In the genomic region with DNA sequence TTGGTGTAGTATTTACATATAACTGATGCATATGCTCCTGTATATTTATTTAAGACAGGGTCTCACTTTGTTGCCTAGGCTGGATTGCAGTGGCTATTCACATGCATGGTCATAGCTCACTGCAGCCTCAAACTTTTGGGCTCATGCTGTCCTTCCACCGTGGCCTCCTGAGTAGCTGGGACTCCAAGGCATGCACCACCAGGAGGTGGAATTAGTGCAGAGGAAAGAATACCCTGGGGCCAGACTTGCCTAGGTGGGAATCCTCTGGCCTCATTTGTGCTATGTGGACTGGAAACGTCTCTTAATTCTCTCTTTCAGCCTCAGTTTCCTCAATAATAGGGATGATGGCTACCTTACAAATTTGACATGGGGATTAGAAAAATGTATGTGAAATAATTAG, we compare ENCODE assay signal across 16 cellular contexts. TPM values are rescaled to one million over a fixed set of nuclear protein-coding genes. Genes with fewer than 3 reads are reported as not detected.
A peak's percentile ranks its signal among the peaks of the same experiment; 100 is the strongest.
DNase-seq lines count a peak whose midpoint lies in the region; ATAC-seq and TF ChIP-seq lines count a peak whose summit lies in the region.
"Had no signal": no experiment of that assay in that cellular context is flagged by ENCODE, and none has a peak within 500 bp of the region (broad histone marks: within the 10 kb centered on the region; RNA-seq: fewer than 3 reads in every experiment).

No MANE protein-coding gene starts in this region.

- H3K4me1 ChIP-seq in ACC112 (ENCODE audit: control insufficient read depth, insufficient read depth, low read length, unreplicated experiment) (peaks cover 17% of the 10 kb centered on the region), OCI-LY7 (ENCODE audit: insufficient read depth, low read length, poor library complexity, severe bottlenecking) (peaks cover 24% of the 10 kb centered on the region), Caco-2 (peaks cover 8% of the 10 kb centered on the region; the same call in 1 of the 2 replicates)
- peaks cover 44% of the 10 kb centered on the region for H3K4me1 ChIP-seq in CD4-positive, CD25-positive, alpha-beta regulatory T cell (ENCODE audit: control insufficient read depth, insufficient read depth, low read length, poor library complexity, severe bottlenecking)

- peaks cover 4% of the 10 kb centered on the region for H3K27me3 Mint-ChIP-seq in CD4-positive, CD25-positive, alpha-beta regulatory T cell
- H3K27me3 Mint-ChIP-seq in brain: peaks cover 14% of the 10 kb centered on the region
- no peaks in the 10 kb centered on the region for H3K27me3 Mint-ChIP-seq in Caco-2 (ENCODE audit: insufficient read depth, unreplicated experiment)

- peaks cover 0 to 1% (median 0%) of the 10 kb centered on the region in 7 donors for H3K9me3 Mint-ChIP-seq in CD4-positive, CD25-positive, alpha-beta regulatory T cell
- no peaks in the 10 kb centered on the region for H3K9me3 Mint-ChIP-seq in brain
- H3K9me3 Mint-ChIP-seq in Caco-2 (ENCODE audit: unreplicated experiment): no peaks in the 10 kb centered on the region

- TF ChIP-seq CTCF in OCI-LY7 (conservative IDR thresholded peaks at IDR 0.05; ENCODE audit: low read length) (no peak), brain (conservative IDR thresholded peaks at IDR 0.05) (no peak), Caco-2 (IDR thresholded peaks at IDR 0.05; ENCODE audit: insufficient read depth in 1 of 2, low read depth in 1 of 2, low read length in 1 of 2, severe bottlenecking in 1 of 2, unreplicated experiment in 1 of 2) (no peak)

- DNase-seq in CD4-positive, CD25-positive, alpha-beta regulatory T cell: no peak
- no peak for DNase-seq in OCI-LY7 (ENCODE audit: low spot score)
- no peak for DNase-seq in NCI-H1436 treated with DMSO at 0.1 percent for 48 hours (lab: John Stamatoyannopoulos, UW)
- no peak for DNase-seq in Caco-2
- DNase-seq: activated CD4-positive, CD25-positive, alpha-beta regulatory T cell treated with anti-CD3 and anti-CD28 coated beads, Interleukin-2, amount 50 U/mL, for 72 hours; adrenal gland; kidney glomerular epithelial cell; NCI-H1417 treated with DMSO at 0.1 percent for 48 hours; NCI-H524 treated with DMSO at 0.1 percent for 48 hours; stimulated activated CD4-positive, alpha-beta T cell treated with anti-CD3 and anti-CD28 coated beads, Interleukin-4, amount 100 ng/mL, for 4 hours; transverse colon had no signal

- BruUV-seq in OCI-LY7 (replicated peaks; lab: Mats Ljungman, UMichigan): no TSS peak
- BruUV-seq in Caco-2 (replicated peaks; lab: Mats Ljungman, UMichigan): no TSS peak

- CTCF ChIA-PET in OCI-LY7 (lab: Charles Lee; ENCODE audit: unreplicated experiment) (no interaction called here), Caco-2 (lab: Charles Lee) (no interaction called here)

- POLR2A ChIA-PET in OCI-LY7 (lab: Charles Lee): no interaction called here
- POLR2A ChIA-PET in Caco-2 (lab: Charles Lee): no interaction called here

- H3K36me3 ChIP-seq in ACC112 (ENCODE audit: insufficient read depth, low read length): no peaks in the 10 kb centered on the region
- H3K36me3 ChIP-seq in CD4-positive, CD25-positive, alpha-beta regulatory T cell (ENCODE audit: control insufficient read depth, insufficient read depth, low read length): peaks cover 2% of the 10 kb centered on the region
- peaks cover 45% of the 10 kb centered on the region for H3K36me3 ChIP-seq in OCI-LY7 (ENCODE audit: insufficient read depth, low read length)
- no peaks in the 10 kb centered on the region for H3K36me3 ChIP-seq in Caco-2 (ENCODE audit: control insufficient read depth, insufficient read depth, low read length)
- H3K36me3 ChIP-seq: adrenal gland, transverse colon had no signal

- H3K27ac ChIP-seq in ACC112 (ENCODE audit: low read depth, low read length) (no peak overlapping the region), OCI-LY7 (ENCODE audit: low read depth, low read length, poor library complexity, severe bottlenecking) (no peak overlapping the region)
- no peak overlapping the region for H3K27ac ChIP-seq in CD4-positive, CD25-positive, alpha-beta regulatory T cell (ENCODE audit: insufficient read depth, low read length, poor library complexity, severe bottlenecking)
- H3K27ac ChIP-seq: adrenal gland, coronary artery, transverse colon had no signal

- intact Hi-C loops in OCI-LY7 (cut with micrococcal nuclease; ENCODE audit: unreplicated experiment) (no loop called here), Caco-2 (cut with micrococcal nuclease; ENCODE audit: unreplicated experiment) (no loop called here)

- no peak overlapping the region for H3K27ac Mint-ChIP-seq in CD4-positive, CD25-positive, alpha-beta regulatory T cell
- no peak overlapping the region for H3K27ac Mint-ChIP-seq in brain
- H3K27ac Mint-ChIP-seq in Caco-2 (ENCODE audit: unreplicated experiment): no peak overlapping the region

- H3K79me2 ChIP-seq in ACC112 (ENCODE audit: control insufficient read depth, insufficient read depth, low read length, unreplicated experiment): peaks cover 67% of the 10 kb centered on the region
- peaks cover 70% of the 10 kb centered on the region for H3K79me2 ChIP-seq in OCI-LY7 (ENCODE audit: insufficient read depth, low read depth, low read length)

- H2AFZ ChIP-seq in ACC112 (ENCODE audit: low read length, unreplicated experiment): no peak overlapping the region
- no peak overlapping the region for H2AFZ ChIP-seq in OCI-LY7 (ENCODE audit: low read length)

- no peaks in the 10 kb centered on the region for H3K36me3 Mint-ChIP-seq in CD4-positive, CD25-positive, alpha-beta regulatory T cell
- no peaks in the 10 kb centered on the region for H3K36me3 Mint-ChIP-seq in brain
- H3K36me3 Mint-ChIP-seq in Caco-2 (ENCODE audit: insufficient read depth, unreplicated experiment): peaks cover 29% of the 10 kb centered on the region

- H3K27me3 ChIP-seq in ACC112 (ENCODE audit: insufficient read depth, low read length) (no peaks in the 10 kb centered on the region), Caco-2 (replicated peaks; ENCODE audit: control insufficient read depth, insufficient read depth, low read length) (no peaks in the 10 kb centered on the region)
- H3K27me3 ChIP-seq in CD4-positive, CD25-positive, alpha-beta regulatory T cell (ENCODE audit: control insufficient read depth, insufficient read depth, low read length): no peaks in the 10 kb centered on the region
- H3K27me3 ChIP-seq: adrenal gland, transverse colon had no signal

- H3K4me2 ChIP-seq in OCI-LY7 (ENCODE audit: low read length): peak overlapping the region; percentile 97

- peaks cover 0 to 24% (median 20%) of the 10 kb centered on the region in 4 donors for H3K4me1 Mint-ChIP-seq in CD4-positive, CD25-positive, alpha-beta regulatory T cell
- H3K4me1 Mint-ChIP-seq in brain (peaks cover 16% of the 10 kb centered on the region), Caco-2 (ENCODE audit: low read depth, unreplicated experiment) (peaks cover 20% of the 10 kb centered on the region)

- peak overlapping the region; percentile 93 for H3K4me3 ChIP-seq in ACC112 (ENCODE audit: low read depth, low read length)
- H3K4me3 ChIP-seq in CD4-positive, CD25-positive, alpha-beta regulatory T cell (ENCODE audit: low read depth, low read length): peak overlapping the region; percentile 4
- peak overlapping the region; percentile 78 for H3K4me3 ChIP-seq in OCI-LY7 (ENCODE audit: low read depth, low read length, poor library complexity, severe bottlenecking)
- H3K4me3 ChIP-seq in Caco-2 (ENCODE audit: low read depth, low read length): no peak overlapping the region
- H3K4me3 ChIP-seq: adrenal gland, coronary artery, transverse colon had no signal

- peaks cover 27% of the 10 kb centered on the region for H4K20me1 ChIP-seq in OCI-LY7 (ENCODE audit: insufficient read depth, low read length)

- H3K9me2 ChIP-seq in OCI-LY7 (ENCODE audit: insufficient read depth, low read length): no peaks in the 10 kb centered on the region

- ATAC-seq in CD4-positive, CD25-positive, alpha-beta regulatory T cell (ENCODE audit: low read depth in 2 of 2): no peak
- no peak for ATAC-seq in GM18907 (IDR thresholded peaks at IDR 0.05; ENCODE audit: unreplicated experiment)
- ATAC-seq in GM18517 (IDR thresholded peaks at IDR 0.05; ENCODE audit: unreplicated experiment): no peak

- peak overlapping the region in 1 of 4 donors; percentile 99 for H3K4me3 Mint-ChIP-seq in CD4-positive, CD25-positive, alpha-beta regulatory T cell
- H3K4me3 Mint-ChIP-seq in brain (peak overlapping the region in 4 of 5 experiments; percentile 92 to 99 (median 97)), Caco-2 (ENCODE audit: unreplicated experiment) (no peak overlapping the region)

- no peaks in the 10 kb centered on the region for H3K9me3 ChIP-seq in CD4-positive, CD25-positive, alpha-beta regulatory T cell (ENCODE audit: control insufficient read depth in 2 of 2, low read length in 2 of 2)
- no peaks in the 10 kb centered on the region; the same call in 1 of the 2 replicates for H3K9me3 ChIP-seq in OCI-LY7 (ENCODE audit: low read length)
- H3K9me3 ChIP-seq in Caco-2: no peaks in the 10 kb centered on the region
- H3K9me3 ChIP-seq: adrenal gland, transverse colon had no signal

RNA-seq across cellular contexts. Expression of gene CEP192, which starts 2.3 kb away (rescaled TPM):
- total RNA-seq in CD4-positive, CD25-positive, alpha-beta regulatory T cell: 38.6 TPM
- polyA plus RNA-seq in CD4-positive, CD25-positive, alpha-beta regulatory T cell: 1 to 10 TPM; 5.3 to 7.9 (median 6.8) TPM
- 57.7 and 59.9 TPM in 2 replicates for total RNA-seq in OCI-LY7 (2014; rRNA removed; shearing (Covaris generic))
- total RNA-seq in OCI-LY7 (2022) (55.5 and 68.3 TPM in 2 replicates), Caco-2 (2022) (33.5 and 38.1 TPM in 2 replicates)
- polyA plus RNA-seq in brain (ENCODE audit: insufficient read depth, low read depth, low replicate concordance): 9.3 TPM

RNA-seq across cellular contexts. Expression of gene SEH1L, which starts 45.6 kb away (rescaled TPM):
- 22.0 TPM for total RNA-seq in CD4-positive, CD25-positive, alpha-beta regulatory T cell
- polyA plus RNA-seq in CD4-positive, CD25-positive, alpha-beta regulatory T cell: 10 to 100 TPM; 24.2 to 33.1 (median 26.5) TPM
- total RNA-seq in OCI-LY7 (2014; rRNA removed; shearing (Covaris generic)): 61.6 and 74.6 TPM in 2 replicates
- total RNA-seq in OCI-LY7 (2022) (108 and 115 TPM in 2 replicates), Caco-2 (2022) (116 and 118 TPM in 2 replicates)
- 39.4 TPM for polyA plus RNA-seq in brain (ENCODE audit: insufficient read depth, low read depth, low replicate concordance)
